8 cellular contexts compared by ENCODE assay signal in the genomic region with DNA sequence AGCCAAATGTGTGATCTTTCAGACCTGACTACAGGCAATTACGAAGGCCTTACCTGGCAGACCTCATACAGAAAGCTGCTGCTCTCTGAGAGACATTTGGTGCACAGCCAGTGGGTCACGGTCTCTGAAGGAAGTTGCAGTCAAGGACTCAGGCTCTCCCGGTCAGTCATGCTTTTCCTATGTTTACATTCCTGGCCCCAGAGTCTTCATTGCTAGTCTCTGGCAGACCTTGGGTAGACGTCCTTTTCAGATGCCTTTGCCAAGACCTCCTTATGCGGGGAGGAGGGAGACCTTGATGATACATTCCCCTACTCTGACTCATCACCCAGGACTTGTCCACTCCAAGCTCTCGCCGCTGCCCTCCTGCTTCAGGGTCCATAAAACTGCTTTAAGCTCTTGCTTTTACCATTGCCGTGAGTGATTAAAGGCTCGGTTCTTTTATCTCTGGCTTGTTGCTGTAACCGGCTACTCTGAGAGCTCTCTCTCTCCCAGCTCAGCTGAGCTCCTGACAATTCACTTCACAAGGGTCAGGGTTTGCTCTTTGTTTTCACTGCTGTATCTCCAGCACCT.
A peak's percentile ranks its signal among the peaks of the same experiment; 100 is the strongest.
DNase-seq lines count a peak whose midpoint lies in the region; ATAC-seq, FAIRE-seq and TF ChIP-seq lines count a peak whose summit lies in the region.

No MANE protein-coding gene starts in this region.

- no peak for TF ChIP-seq POLR2A in testis (IDR thresholded peaks at IDR 0.05)

- H3K4me1 ChIP-seq in kidney (ENCODE audit: control insufficient read depth in 1 of 2, insufficient read depth in 1 of 2, low read depth in 1 of 2, low read length in 2 of 2): peaks cover 0 to 9% of the 10 kb centered on the region in 2 donors
- peaks cover 10% of the 10 kb centered on the region for H3K4me1 ChIP-seq in testis

- H3K4me3 ChIP-seq in astrocyte of the spinal cord (ENCODE audit: low read depth, low read length) (no peak overlapping the region), kidney (ENCODE audit: low read length in 2 of 2) (no peak overlapping the region), testis (no peak overlapping the region)

- DNase-seq in HS-27A (ENCODE audit: low read depth) (peak; percentile 99), astrocyte of the spinal cord (ENCODE audit: low read depth, low spot score) (peak; percentile 99), kidney (peak; percentile 81), testis (peak; percentile 72)

- intact Hi-C loops in kidney (cut with DNase I) (no loop called here), testis (cut with DNase I; ENCODE audit: low total_unique reads) (no loop called here)

- H3K9ac ChIP-seq in kidney (ENCODE audit: low read length in 2 of 2): peak overlapping the region in 1 of 2 donors; percentile 43

- in situ Hi-C loops in astrocyte of the spinal cord (cut with HindIII; ENCODE audit: low sequenced_read_pairs): no loop called here

- 24 to 29% methylated on average over 8 to 10 of the region's 10 CpGs for WGBS in testis, 2 donors

- no peaks in the 10 kb centered on the region for H3K27me3 ChIP-seq in testis

- ATAC-seq in HG03565 (IDR thresholded peaks at IDR 0.05; ENCODE audit: unreplicated experiment) (no peak), HG02973 (IDR thresholded peaks at IDR 0.05; ENCODE audit: unreplicated experiment) (no peak), GM18867 (IDR thresholded peaks at IDR 0.05; ENCODE audit: unreplicated experiment) (no peak), HG02981 (IDR thresholded peaks at IDR 0.05; ENCODE audit: unreplicated experiment) (no peak)

- H3K36me3 ChIP-seq in kidney (ENCODE audit: control insufficient read depth in 1 of 2, insufficient read depth in 2 of 2, low read length in 2 of 2) (no peaks in the 10 kb centered on the region), testis (ENCODE audit: low read depth, missing control alignments) (no peaks in the 10 kb centered on the region)

- FAIRE-seq in kidney (lab: Jason Lieb, UNC): no peak

- no peaks in the 10 kb centered on the region for H3K9me3 ChIP-seq in kidney (ENCODE audit: control insufficient read depth in 1 of 2, low read length in 2 of 2)
- H3K9me3 ChIP-seq in testis: no peaks in the 10 kb centered on the region

- TF ChIP-seq CTCF in astrocyte of the spinal cord (IDR thresholded peaks at IDR 0.05; ENCODE audit: low read depth, low read length) (no peak), kidney (IDR thresholded peaks at IDR 0.05; ENCODE audit: borderline replicate concordance, extremely low read depth, insufficient read depth) (no peak), testis (IDR thresholded peaks at IDR 0.05) (no peak)

- peak overlapping the region; percentile 25 to 59 for H3K27ac ChIP-seq in kidney (ENCODE audit: low read depth in 2 of 2, low read length in 2 of 2)
- peak overlapping the region; percentile 9 to 60 for H3K27ac ChIP-seq in testis
